In the genomic region with DNA sequence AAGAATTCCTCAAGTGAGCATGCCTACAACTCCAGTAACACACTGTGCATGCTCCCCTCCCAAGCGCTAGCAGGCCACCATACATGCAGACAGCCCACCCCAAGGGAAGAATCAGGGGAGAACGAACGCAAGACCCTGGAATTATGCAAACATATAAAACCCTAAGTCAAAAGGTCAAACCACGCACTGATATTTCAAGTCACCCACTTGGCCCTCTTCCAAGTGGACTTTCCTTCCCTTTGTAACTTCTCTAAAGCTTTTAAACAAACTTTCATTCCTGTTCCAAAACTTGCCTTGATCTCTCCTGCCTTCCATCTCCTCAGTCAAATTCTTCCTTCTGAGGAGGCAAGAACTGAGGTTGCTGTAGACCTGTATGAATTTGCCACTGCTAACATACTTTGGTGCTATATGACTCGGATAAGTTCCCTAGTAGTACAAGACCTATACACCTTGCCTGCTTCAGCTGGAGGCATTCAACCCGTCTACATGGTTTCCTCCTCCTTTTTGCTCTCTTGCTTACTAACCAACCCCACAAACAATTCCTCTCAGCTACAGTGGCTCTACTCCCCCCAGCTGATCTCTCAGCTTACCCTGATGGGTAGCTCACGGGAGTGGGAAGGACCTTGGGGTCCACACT, we compare ENCODE assay signal across 1 cellular context.
A peak's percentile ranks its signal among the peaks of the same experiment; 100 is the strongest.
TF ChIP-seq lines count a peak whose summit lies in the region.

No MANE protein-coding gene starts in this region.

TF ChIP-seq in K562, 482 proteins besides CTCF, POLR2A, EP300 and RAD21:
- TF ChIP-seq MEIS2 (IDR thresholded peaks at IDR 0.05; ENCODE audit: partially characterized antibody) (peak; percentile 33), NFIC (IDR thresholded peaks at IDR 0.05) (peak; percentile 84), ZNF764 (CRISPR knock-in tag; IDR thresholded peaks at IDR 0.05; ENCODE audit: low read depth) (no peak)
